Comparison of ENCODE assay signal across 20 cellular contexts in the genomic region with DNA sequence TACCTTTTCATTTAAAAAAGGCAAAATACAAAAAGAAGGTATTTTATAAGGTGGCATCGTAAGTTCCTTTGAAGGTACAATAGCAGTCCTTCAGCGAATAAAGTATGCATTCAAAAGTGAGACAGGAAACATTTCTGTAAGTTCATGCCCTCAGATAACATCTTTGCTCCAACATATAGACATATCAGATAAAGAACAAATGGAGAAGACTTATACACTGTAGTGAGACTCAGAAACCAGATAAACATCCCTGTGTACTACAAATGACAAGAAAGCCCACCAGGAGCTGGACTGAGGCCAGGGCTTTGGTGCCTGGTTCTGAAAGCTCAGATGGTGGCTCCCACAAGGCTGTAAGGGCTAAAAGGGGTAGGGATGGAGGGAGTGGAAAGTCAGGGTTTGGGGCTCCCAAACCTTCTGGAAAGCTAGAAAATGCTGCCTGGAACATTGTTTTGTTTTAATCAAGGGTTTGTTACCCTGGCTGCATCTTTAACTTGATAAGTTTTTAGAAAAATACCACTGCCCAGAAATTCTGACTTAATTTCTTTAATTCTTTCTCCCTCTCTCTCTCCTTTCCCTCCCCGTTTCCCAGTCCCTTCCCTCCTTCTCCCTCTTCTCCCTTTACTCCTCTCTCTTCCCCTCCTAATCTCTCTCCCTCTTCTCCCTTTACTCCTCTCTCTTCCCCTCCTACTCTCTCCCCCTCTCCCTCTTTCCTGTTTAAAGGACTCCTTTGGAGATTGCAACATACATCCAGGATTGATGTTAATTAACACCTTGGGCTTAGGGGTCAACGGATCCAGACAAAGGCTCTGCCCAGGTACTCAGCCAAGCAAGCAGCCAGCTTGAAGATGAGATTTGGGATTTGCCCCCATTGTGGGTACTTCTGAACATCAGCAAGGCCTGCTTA.
A peak's percentile ranks its signal among the peaks of the same experiment; 100 is the strongest.
DNase-seq lines count a peak whose midpoint lies in the region; ATAC-seq, FAIRE-seq and TF ChIP-seq lines count a peak whose summit lies in the region.
"Had no signal": no experiment of that assay in that cellular context is flagged by ENCODE, and none has a peak within 500 bp of the region (broad histone marks: within the 10 kb centered on the region; RNA-seq: fewer than 3 reads in every experiment).

No MANE protein-coding gene starts in this region.

- peaks cover 7% of the 10 kb centered on the region for H3K4me1 Mint-ChIP-seq in activated T-cell treated with anti-CD3 and anti-CD28 coated beads, Interleukin-2, amount 50 U/mL, for 4 hours (ENCODE audit: low read depth)
- H3K4me1 Mint-ChIP-seq in activated T-cell treated with anti-CD3 and anti-CD28 coated beads, Interleukin-2, amount 50 U/mL, for 24 hours (ENCODE audit: low read depth): peaks cover 9% of the 10 kb centered on the region
- H3K4me1 Mint-ChIP-seq in WTC11: peaks cover 34% of the 10 kb centered on the region

- H3K9me3 ChIP-seq in IMR-90 (ENCODE audit: control insufficient read depth, insufficient read depth, low read length) (no peaks in the 10 kb centered on the region), trophoblast cell (ENCODE audit: insufficient read depth, low read depth, low read length) (no peaks in the 10 kb centered on the region)

- H3K27me3 Mint-ChIP-seq in activated T-cell treated with anti-CD3 and anti-CD28 coated beads, Interleukin-2, amount 50 U/mL, for 4 hours (ENCODE audit: low read depth): peaks cover 5% of the 10 kb centered on the region
- H3K27me3 Mint-ChIP-seq in activated T-cell treated with anti-CD3 and anti-CD28 coated beads, Interleukin-2, amount 50 U/mL, for 24 hours: no peaks in the 10 kb centered on the region
- H3K27me3 Mint-ChIP-seq in WTC11 (ENCODE audit: low read depth): peaks cover 3% of the 10 kb centered on the region; the same call in 1 of the 2 replicates

- no peak overlapping the region for H2BK12ac ChIP-seq in trophoblast cell (ENCODE audit: low read length)

- ATAC-seq in activated T-cell treated with anti-CD3 and anti-CD28 coated beads, Interleukin-2, amount 50 U/mL, for 4 hours: no peak
- ATAC-seq in IMR-90 (ENCODE audit: low read depth) (no peak), WTC11 (no peak)
- ATAC-seq: Panc1, Right ventricle myocardium inferior had no signal

- H3K14ac ChIP-seq in IMR-90 (replicated peaks; ENCODE audit: low read depth, low read length) (no peak overlapping the region), trophoblast cell (ENCODE audit: low read length) (no peak overlapping the region)

- no peak overlapping the region for H3K9ac ChIP-seq in IMR-90 (ENCODE audit: low read depth, low read length)
- no peak overlapping the region for H3K9ac ChIP-seq in trophoblast cell (ENCODE audit: low read length)

- no peak overlapping the region for H3K4me2 ChIP-seq in IMR-90 (ENCODE audit: low read depth, low read length)
- no peak overlapping the region for H3K4me2 ChIP-seq in trophoblast cell (ENCODE audit: low read length)

- H3K4ac ChIP-seq in IMR-90 (ENCODE audit: low read depth, low read length): no peak overlapping the region
- H3K4ac ChIP-seq in trophoblast cell (ENCODE audit: low read depth, low read length): no peak overlapping the region

- H3K4me3 ChIP-seq in IMR-90 (ENCODE audit: insufficient read depth, low read depth, low read length) (no peak overlapping the region), trophoblast cell (ENCODE audit: low read depth, low read length) (no peak overlapping the region)
- H3K4me3 ChIP-seq: SK-N-MC had no signal

- H2BK15ac ChIP-seq in IMR-90 (ENCODE audit: low read depth, low read length): no peak overlapping the region

- H4K8ac ChIP-seq in IMR-90 (ENCODE audit: low read depth in 2 of 2, low read length in 2 of 2) (no peak overlapping the region), trophoblast cell (ENCODE audit: low read depth, low read length) (no peak overlapping the region)

- peaks cover 2% of the 10 kb centered on the region for H3K79me2 ChIP-seq in trophoblast cell (ENCODE audit: control insufficient read depth, insufficient read depth, low read length, poor library complexity)

- 63 to 100% methylated on average over 1 to 2 of the region's 4 CpGs for WGBS in IMR-90 (ENCODE audit: extremely low coverage in 2 of 2, insufficient read length in 1 of 2), 2 experiments
- 83% methylated on average over 1 of the region's 4 CpGs for WGBS in trophoblast cell (ENCODE audit: extremely low coverage, insufficient coverage, insufficient read length)

- CTCF ChIA-PET in IMR-90 (lab: Yijun Ruan, JAX) (no interaction called here), WTC11 (lab: Charles Lee) (interaction anchor here (2.3 kb wide), 1 partner anchor 36 kb away, joined by 9 read pairs; no protein-coding TSS in a partner anchor)

- H4K91ac ChIP-seq in IMR-90 (ENCODE audit: insufficient read depth, low read depth, low read length) (no peak overlapping the region), trophoblast cell (ENCODE audit: low read depth, low read length) (no peak overlapping the region)

- FAIRE-seq in frontal cortex (lab: Jason Lieb, UNC): no peak
- FAIRE-seq: H54 had no signal

- H3K9me3 Mint-ChIP-seq in activated T-cell treated with anti-CD3 and anti-CD28 coated beads, Interleukin-2, amount 50 U/mL, for 4 hours: no peaks in the 10 kb centered on the region
- H3K9me3 Mint-ChIP-seq in activated T-cell treated with anti-CD3 and anti-CD28 coated beads, Interleukin-2, amount 50 U/mL, for 24 hours: no peaks in the 10 kb centered on the region
- H3K9me3 Mint-ChIP-seq in WTC11: peaks cover 14% of the 10 kb centered on the region
- H3K9me3 Mint-ChIP-seq: CD8-positive, alpha-beta memory T cell had no signal

- no peak overlapping the region for H2BK20ac ChIP-seq in IMR-90 (ENCODE audit: low read depth, low read length)

- H3K79me1 ChIP-seq in IMR-90 (ENCODE audit: low read depth in 1 of 2, low read length in 2 of 2): no peaks in the 10 kb centered on the region
- no peaks in the 10 kb centered on the region for H3K79me1 ChIP-seq in trophoblast cell (ENCODE audit: low read length)

- H3K18ac ChIP-seq in IMR-90 (ENCODE audit: low read depth, low read length) (no peak overlapping the region), trophoblast cell (ENCODE audit: low read length) (no peak overlapping the region)

- no peak overlapping the region for H2AK9ac ChIP-seq in IMR-90 (replicated peaks; ENCODE audit: low read depth, low read length, poor library complexity)

- H3K27me3 ChIP-seq in IMR-90 (ENCODE audit: control insufficient read depth, insufficient read depth, low read length): 0 out of 2 replicates have a peak, but pooled peaks cover 2% of the 10 kb centered on the region
- H3K27me3 ChIP-seq in trophoblast cell (ENCODE audit: insufficient read depth, low read length): no peaks in the 10 kb centered on the region

- POLR2A ChIA-PET in IMR-90 (lab: Charles Lee; ENCODE audit: unreplicated experiment) (no interaction called here), WTC11 (lab: Charles Lee) (interaction anchor here (0.6 kb wide), 1 partner anchor 734 kb away, joined by 4 read pairs; no protein-coding TSS in a partner anchor)

- DNase-seq in activated T-cell treated with anti-CD3 and anti-CD28 coated beads, Interleukin-2, amount 50 U/mL, for 4 hours: no peak
- no peak for DNase-seq in activated T-cell treated with anti-CD3 and anti-CD28 coated beads, Interleukin-2, amount 50 U/mL, for 24 hours
- DNase-seq in IMR-90 (no peak), WTC11 (ENCODE audit: low spot score) (no peak), trophoblast cell (no peak), frontal cortex (ENCODE audit: low spot score in 2 of 2) (no peak), EL (no peak)
- no peak for DNase-seq in stimulated activated CD4-positive, alpha-beta T cell treated with anti-CD3 and anti-CD28 coated beads, Interleukin-12 subunit alpha, Interleukin-12 subunit beta, amount 100 ng/mL, for 4 hours
- DNase-seq: AML-193; CD8-positive, alpha-beta memory T cell; Kasumi-1; MV-4-11; NCI-H1417 treated with DMSO at 0.1 percent for 48 hours; NCI-H2081; NCI-H226; NCI-H526 treated with DMSO at 0.1 percent for 48 hours had no signal

- H4K5ac ChIP-seq in IMR-90 (ENCODE audit: low read depth, low read length): no peak overlapping the region

- no peaks in the 10 kb centered on the region for H4K20me1 ChIP-seq in IMR-90 (ENCODE audit: insufficient read depth, low read length)

- no peak overlapping the region for H2BK120ac ChIP-seq in IMR-90 (ENCODE audit: low read depth, low read length)
- peak overlapping the region; percentile 8 for H2BK120ac ChIP-seq in trophoblast cell (ENCODE audit: insufficient read depth, low read length, poor library complexity)

- H2AFZ ChIP-seq in IMR-90 (replicated peaks; ENCODE audit: low read length, poor library complexity) (no peak overlapping the region), trophoblast cell (ENCODE audit: insufficient read depth, low read length, poor library complexity) (no peak overlapping the region)

- no TSS peak for BruUV-seq in IMR-90 (replicated peaks; lab: Mats Ljungman, UMichigan)

- intact Hi-C loops in IMR-90 (cut with micrococcal nuclease): no loop called here

- H4K12ac ChIP-seq in trophoblast cell (ENCODE audit: low read depth, low read length): no peak overlapping the region

- TF ChIP-seq CTCF in IMR-90 (conservative IDR thresholded peaks at IDR 0.05; ENCODE audit: low read depth, low read length) (no peak), WTC11 (IDR thresholded peaks at IDR 0.05) (no peak)

- peaks cover 6% of the 10 kb centered on the region for H3K9me1 ChIP-seq in IMR-90 (ENCODE audit: insufficient read depth, low read length)

- H3K4me1 ChIP-seq in IMR-90 (ENCODE audit: control insufficient read depth, insufficient read depth, low read length) (peaks cover 5% of the 10 kb centered on the region), trophoblast cell (ENCODE audit: control insufficient read depth in 1 of 2, insufficient read depth in 2 of 2, low read length in 2 of 2) (peaks cover 3 to 4% of the 10 kb centered on the region in 2 experiments)

- H3K27ac ChIP-seq in IMR-90 (ENCODE audit: insufficient read depth, low read length) (no peak overlapping the region), trophoblast cell (ENCODE audit: low read depth, low read length) (no peak overlapping the region)
- H3K27ac ChIP-seq: SK-N-MC had no signal

- H3K36me3 ChIP-seq in IMR-90 (ENCODE audit: control insufficient read depth, insufficient read depth, low read length) (no peaks in the 10 kb centered on the region), trophoblast cell (ENCODE audit: control insufficient read depth in 1 of 2, insufficient read depth in 2 of 2, low read length in 2 of 2) (no peaks in the 10 kb centered on the region)

- H3K56ac ChIP-seq in IMR-90 (ENCODE audit: extremely low read depth, insufficient read depth, low read length): no peak overlapping the region

- dilution Hi-C loops in IMR-90 (cut with HindIII; ENCODE audit: low sequenced_read_pairs, unreplicated experiment): no loop called here

- TF ChIP-seq RAD21 in IMR-90 (IDR thresholded peaks at IDR 0.05; ENCODE audit: low read length): no peak

- no peak for TF ChIP-seq POLR2A in IMR-90 (IDR thresholded peaks at IDR 0.05; ENCODE audit: low read depth, low read length)

- in situ Hi-C loops in IMR-90 (cut with MboI; ENCODE audit: low sequenced_read_pairs): no loop called here

- H3K23ac ChIP-seq in IMR-90 (ENCODE audit: low read depth, low read length) (no peak overlapping the region), trophoblast cell (ENCODE audit: low read length) (no peak overlapping the region)

- H3K27ac Mint-ChIP-seq in activated T-cell treated with anti-CD3 and anti-CD28 coated beads, Interleukin-2, amount 50 U/mL, for 24 hours: no peak overlapping the region
- no peak overlapping the region for H3K27ac Mint-ChIP-seq in WTC11

- H3K4me3 Mint-ChIP-seq in activated T-cell treated with anti-CD3 and anti-CD28 coated beads, Interleukin-2, amount 50 U/mL, for 4 hours: peak overlapping the region; percentile 8
- H3K4me3 Mint-ChIP-seq in activated T-cell treated with anti-CD3 and anti-CD28 coated beads, Interleukin-2, amount 50 U/mL, for 24 hours: no peak overlapping the region
- H3K4me3 Mint-ChIP-seq in WTC11: no peak overlapping the region

- no peak overlapping the region for H2AK5ac ChIP-seq in IMR-90 (ENCODE audit: low read depth, low read length)
- H2AK5ac ChIP-seq in trophoblast cell (ENCODE audit: low read length): no peak overlapping the region

- H2BK5ac ChIP-seq in IMR-90 (ENCODE audit: low read depth, low read length, poor library complexity, severe bottlenecking) (no peak overlapping the region), trophoblast cell (ENCODE audit: low read depth, low read length, poor library complexity) (no peak overlapping the region)

- H3K36me3 Mint-ChIP-seq in activated T-cell treated with anti-CD3 and anti-CD28 coated beads, Interleukin-2, amount 50 U/mL, for 4 hours (ENCODE audit: insufficient read depth): no peaks in the 10 kb centered on the region
- H3K36me3 Mint-ChIP-seq in activated T-cell treated with anti-CD3 and anti-CD28 coated beads, Interleukin-2, amount 50 U/mL, for 24 hours (ENCODE audit: low read depth): no peaks in the 10 kb centered on the region
- peaks cover 5% of the 10 kb centered on the region; the same call in 1 of the 2 replicates for H3K36me3 Mint-ChIP-seq in WTC11
- H3K36me3 Mint-ChIP-seq: CD8-positive, alpha-beta memory T cell had no signal
